8 cellular contexts compared by ENCODE assay signal in genomic region chr7:21767300-21767900, GRCh38.
DNase-seq lines count a peak whose midpoint lies in the region; ATAC-seq and TF ChIP-seq lines count a peak whose summit lies in the region.

No MANE protein-coding gene starts in this region.

- H3K36me3 Mint-ChIP-seq in activated naive CD8-positive, alpha-beta T cell treated with anti-CD3 and anti-CD28 coated beads, Interleukin-2, amount 10 ng/mL, durations not matched to agents 7 days and 5 days = no peaks in the 10 kb centered on the region

- no peaks in the 10 kb centered on the region for H3K4me1 ChIP-seq in DOHH2 (ENCODE audit: control insufficient read depth, low read length)
- H3K4me1 ChIP-seq in right cardiac atrium (ENCODE audit: control insufficient read depth, insufficient read depth, low read length) = no peaks in the 10 kb centered on the region

- H3K27ac ChIP-seq in DOHH2 (ENCODE audit: low read depth, low read length) = no peak overlapping the region
- no peak overlapping the region for H3K27ac ChIP-seq in right cardiac atrium (ENCODE audit: low read length)

- H3K4me3 ChIP-seq in DOHH2 (ENCODE audit: low read length) (no peak overlapping the region), right cardiac atrium (ENCODE audit: low read length) (no peak overlapping the region)

- H3K36me3 ChIP-seq in DOHH2 (ENCODE audit: control insufficient read depth, low read length) = no peaks in the 10 kb centered on the region

- no peak overlapping the region for H3K4me3 Mint-ChIP-seq in activated naive CD8-positive, alpha-beta T cell treated with anti-CD3 and anti-CD28 coated beads, Interleukin-2, amount 10 ng/mL, durations not matched to agents 7 days and 5 days

- H3K9me3 ChIP-seq in DOHH2 (ENCODE audit: control insufficient read depth, insufficient read depth, low read length) (no peaks in the 10 kb centered on the region), right cardiac atrium (ENCODE audit: control insufficient read depth, low read length) (no peaks in the 10 kb centered on the region)

- H3K9me2 ChIP-seq in DOHH2 (replicated peaks; ENCODE audit: control insufficient read depth, low read length) = no peaks in the 10 kb centered on the region

- intact Hi-C loops in right cardiac atrium (cut with DNase I) = no loop called here

- no peaks in the 10 kb centered on the region for H4K20me1 ChIP-seq in DOHH2 (ENCODE audit: control insufficient read depth, insufficient read depth, low read depth, low read length)

- H3K4me2 ChIP-seq in DOHH2 (ENCODE audit: low read length) = no peak overlapping the region

- H3K27me3 Mint-ChIP-seq in activated naive CD8-positive, alpha-beta T cell treated with anti-CD3 and anti-CD28 coated beads, Interleukin-2, amount 10 ng/mL, durations not matched to agents 7 days and 5 days = no peaks in the 10 kb centered on the region

- peaks cover 3% of the 10 kb centered on the region for H3K4me1 Mint-ChIP-seq in activated naive CD8-positive, alpha-beta T cell treated with anti-CD3 and anti-CD28 coated beads, Interleukin-2, amount 10 ng/mL, durations not matched to agents 7 days and 5 days

- H3K79me2 ChIP-seq in DOHH2 (ENCODE audit: control insufficient read depth, low read length) = no peaks in the 10 kb centered on the region

- DNase-seq in HT1080 (ENCODE audit: low read depth) (peak; percentile 72), NCI-H774 (lab: John Stamatoyannopoulos, UW) (peak; percentile 89), right cardiac atrium (no peak)
- DNase-seq in activated naive CD8-positive, alpha-beta T cell treated with anti-CD3 and anti-CD28 coated beads, Interleukin-2, amount 10 ng/mL, durations not matched to agents 7 days and 5 days = no peak
- DNase-seq in stimulated activated CD4-positive, alpha-beta T cell treated with anti-CD3 and anti-CD28 coated beads, Interleukin-4, amount 100 ng/mL, for 24 hours = peak; percentile 19
- no peak for DNase-seq in effector CD8-positive, alpha-beta T cell (lab: John Stamatoyannopoulos, UW)

- ATAC-seq in GM21367 (IDR thresholded peaks at IDR 0.05; ENCODE audit: unreplicated experiment) (peak; percentile 88), right cardiac atrium (peak; percentile 41 to 70)
- peak; percentile 71 for ATAC-seq in activated naive CD8-positive, alpha-beta T cell treated with anti-CD3 and anti-CD28 coated beads, Interleukin-2, amount 10 ng/mL, durations not matched to agents 7 days and 5 days (ENCODE audit: low read depth)

- H3K27ac Mint-ChIP-seq in activated naive CD8-positive, alpha-beta T cell treated with anti-CD3 and anti-CD28 coated beads, Interleukin-2, amount 10 ng/mL, durations not matched to agents 7 days and 5 days = no peak overlapping the region

- H3K9me3 Mint-ChIP-seq in activated naive CD8-positive, alpha-beta T cell treated with anti-CD3 and anti-CD28 coated beads, Interleukin-2, amount 10 ng/mL, durations not matched to agents 7 days and 5 days = no peaks in the 10 kb centered on the region

- POLR2A ChIA-PET in activated naive CD8-positive, alpha-beta T cell treated with anti-CD3 and anti-CD28 coated beads, Interleukin-2, amount 10 ng/mL, durations not matched to agents 7 days and 5 days (lab: Charles Lee) = no interaction called here

- H3K27me3 ChIP-seq in DOHH2 (ENCODE audit: control insufficient read depth, low read length) = peaks cover 22% of the 10 kb centered on the region
- no peaks in the 10 kb centered on the region for H3K27me3 ChIP-seq in right cardiac atrium (ENCODE audit: control insufficient read depth, insufficient read depth)

- H3F3A ChIP-seq in DOHH2 (ENCODE audit: control insufficient read depth, insufficient read depth) = no peaks in the 10 kb centered on the region

- 21% methylated on average over 6 of the region's 6 CpGs for WGBS in right cardiac atrium

- TF ChIP-seq CTCF in DOHH2 (IDR thresholded peaks at IDR 0.05; ENCODE audit: low read depth, low read length, poor library complexity, severe bottlenecking) = peak; percentile 72

Comparison
In these comparisons a context has a peak if more than half of its experiments do, and no peak if none do; other contexts are left out.
1. DNase-seq: peak in HT1080 (single experiment), NCI-H774 (single experiment) and stimulated activated CD4-positive, alpha-beta T cell treated with anti-CD3 and anti-CD28 coated beads, Interleukin-4, amount 100 ng/mL, for 24 hours (single experiment); none in activated naive CD8-positive, alpha-beta T cell treated with anti-CD3 and anti-CD28 coated beads, Interleukin-2, amount 10 ng/mL, durations not matched to agents 7 days and 5 days (single experiment), right cardiac atrium (0 of 3) and effector CD8-positive, alpha-beta T cell (single experiment).
2. Peak in every context shown above with its lines, with median percentiles within 50 percentile points of each other: ATAC-seq.